ENCODE assay signal across 8 cellular contexts in genomic region chr22:41468381-41469217, GRCh38. TPM values are rescaled to one million over a fixed set of nuclear protein-coding genes. Genes with fewer than 3 reads are reported as not detected.
DNase-seq lines count a peak whose midpoint lies in the region; ATAC-seq, FAIRE-seq and TF ChIP-seq lines count a peak whose summit lies in the region.

ACO2 (plus strand) TSS chr22:41469117; CDS start chr22:41469147, 30 bp downstream.
A gene with protein sequence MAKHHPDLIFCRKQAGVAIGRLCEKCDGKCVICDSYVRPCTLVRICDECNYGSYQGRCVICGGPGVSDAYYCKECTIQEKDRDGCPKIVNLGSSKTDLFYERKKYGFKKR (minus strand): TSS chr22:41468692. CDS start chr22:41468653, 39 bp downstream.

- H3K27me3 ChIP-seq in pancreas, result no peaks in the 10 kb centered on the region
- no peaks in the 10 kb centered on the region for H3K27me3 ChIP-seq in tibial artery

- no peaks in the 10 kb centered on the region for H3K9me3 Mint-ChIP-seq in activated naive CD8-positive, alpha-beta T cell treated with anti-CD3 and anti-CD28 coated beads, Interleukin-2, amount 50 U/mL, for 24 hours

- H3K27ac Mint-ChIP-seq in activated naive CD8-positive, alpha-beta T cell treated with anti-CD3 and anti-CD28 coated beads, Interleukin-2, amount 50 U/mL, for 24 hours, result peak within 1 kb of the TSS; percentile 100

- peaks cover 59% of the 10 kb centered on the region for H3K4me1 Mint-ChIP-seq in activated naive CD8-positive, alpha-beta T cell treated with anti-CD3 and anti-CD28 coated beads, Interleukin-2, amount 50 U/mL, for 24 hours

- H3K27ac ChIP-seq in pancreas (peak within 1 kb of the TSS; percentile 77 to 99 (median 86)), tibial artery (peak within 1 kb of the TSS; percentile 92 to 93)

- H3K9me3 ChIP-seq in pancreas (no peaks in the 10 kb centered on the region), tibial artery (no peaks in the 10 kb centered on the region)

- 0 to 1% methylated on average over 51 of the region's 51 CpGs for WGBS in pancreas, 2 donors

- TF ChIP-seq CTCF in GM12865 (IDR thresholded peaks at IDR 0.05; ENCODE audit: insufficient read depth, low read depth, low read length, missing control alignments), result no peak
- TF ChIP-seq CTCF in pancreas (IDR thresholded peaks at IDR 0.05), result no peak
- no peak for TF ChIP-seq CTCF in tibial artery (IDR thresholded peaks at IDR 0.05)

- peak; percentile 98 for DNase-seq in GM12865 (ENCODE audit: low read depth)
- DNase-seq in NCI-H1417 treated with DMSO at 0.1 percent for 48 hours (lab: John Stamatoyannopoulos, UW), result peak; percentile 92
- peak; percentile 97 for DNase-seq in SW480 (ENCODE audit: low spot score)
- peak; percentile 99 for DNase-seq in activated naive CD8-positive, alpha-beta T cell treated with anti-CD3 and anti-CD28 coated beads, Interleukin-2, amount 50 U/mL, for 24 hours
- peak; percentile 98 for DNase-seq in Right ventricle myocardium superior
- DNase-seq in pancreas, result peak; percentile 96 to 98 (median 98)
- peak; percentile 97 to 98 for DNase-seq in tibial artery

- intact Hi-C loops in Right ventricle myocardium superior (cut with DNase I) (no loop called here), pancreas (cut with DNase I) (no loop called here), tibial artery (cut with DNase I; ENCODE audit: low total_unique reads) (loop anchor here (10.0 kb wide), 1 partner anchor 184 kb away; the partner anchor contains the start of gene RANGAP1)

- peak within 1 kb of the TSS; percentile 86 for H3K4me3 Mint-ChIP-seq in activated naive CD8-positive, alpha-beta T cell treated with anti-CD3 and anti-CD28 coated beads, Interleukin-2, amount 50 U/mL, for 24 hours

- H3K27me3 Mint-ChIP-seq in activated naive CD8-positive, alpha-beta T cell treated with anti-CD3 and anti-CD28 coated beads, Interleukin-2, amount 50 U/mL, for 24 hours, result no peaks in the 10 kb centered on the region

- peak; percentile 87 for FAIRE-seq in pancreas (lab: Jason Lieb, UNC)

- peak within 1 kb of the TSS; percentile 96 for H3K4me3 ChIP-seq in GM12865 (ENCODE audit: low read depth, low read length)
- H3K4me3 ChIP-seq in pancreas, result peak within 1 kb of the TSS; percentile 78 to 95 (median 88)
- peak within 1 kb of the TSS; percentile 84 to 93 for H3K4me3 ChIP-seq in tibial artery

- H3K36me3 Mint-ChIP-seq in activated naive CD8-positive, alpha-beta T cell treated with anti-CD3 and anti-CD28 coated beads, Interleukin-2, amount 50 U/mL, for 24 hours (ENCODE audit: low read depth), result peaks cover 49% of the 10 kb centered on the region

- ATAC-seq in HG02763 (IDR thresholded peaks at IDR 0.05; ENCODE audit: unreplicated experiment) (peak; percentile 80), Right ventricle myocardium superior (ENCODE audit: poor library complexity) (peak; percentile 96), pancreas (peak; percentile 95 to 99 (median 98))
- peak; percentile 94 for ATAC-seq in activated naive CD8-positive, alpha-beta T cell treated with anti-CD3 and anti-CD28 coated beads, Interleukin-2, amount 50 U/mL, for 24 hours

- H3K4me1 ChIP-seq in pancreas (peaks cover 11 to 37% (median 29%) of the 10 kb centered on the region in 3 donors), tibial artery (peaks cover 0 to 33% (median 27%) of the 10 kb centered on the region in 4 donors)

- peaks cover 0 to 29% (median 26%) of the 10 kb centered on the region in 3 donors for H3K36me3 ChIP-seq in pancreas
- peaks cover 36 to 38% (median 37%) of the 10 kb centered on the region in 3 donors for H3K36me3 ChIP-seq in tibial artery

RNA-seq across cellular contexts. Expression of gene ACO2, which starts in this region (rescaled TPM):
- total RNA-seq in Right ventricle myocardium superior (835 TPM), pancreas (10 to 100 TPM; 34.2 to 53.1 (median 40.8) TPM)
- 10 to 100 TPM; 19.2 to 33.2 TPM for polyA plus RNA-seq in pancreas

RNA-seq across cellular contexts. Expression of the second gene that starts in this region (rescaled TPM):
- total RNA-seq in Right ventricle myocardium superior (26.4 TPM), pancreas (10 to 100 TPM in 5 of 6 donors, 1 to 10 TPM in 1; 8.8 to 18.6 (median 16.2) TPM)
- 10 to 100 TPM; 22.1 to 29.7 TPM for polyA plus RNA-seq in pancreas

Comparison
In these comparisons a context has a peak if more than half of its experiments do, and no peak if none do; other contexts are left out.
1. Peak in every context shown above with its lines: DNase-seq, ATAC-seq, H3K4me3 ChIP-seq and H3K27ac ChIP-seq.
2. RNA of gene ACO2 (total RNA-seq): 835 TPM in Right ventricle myocardium superior (single experiment); 34.2 to 53.1 TPM in pancreas; every median in the first group is over 10 times any median in the second.